20 cellular contexts compared by ENCODE assay signal in the genomic region with DNA sequence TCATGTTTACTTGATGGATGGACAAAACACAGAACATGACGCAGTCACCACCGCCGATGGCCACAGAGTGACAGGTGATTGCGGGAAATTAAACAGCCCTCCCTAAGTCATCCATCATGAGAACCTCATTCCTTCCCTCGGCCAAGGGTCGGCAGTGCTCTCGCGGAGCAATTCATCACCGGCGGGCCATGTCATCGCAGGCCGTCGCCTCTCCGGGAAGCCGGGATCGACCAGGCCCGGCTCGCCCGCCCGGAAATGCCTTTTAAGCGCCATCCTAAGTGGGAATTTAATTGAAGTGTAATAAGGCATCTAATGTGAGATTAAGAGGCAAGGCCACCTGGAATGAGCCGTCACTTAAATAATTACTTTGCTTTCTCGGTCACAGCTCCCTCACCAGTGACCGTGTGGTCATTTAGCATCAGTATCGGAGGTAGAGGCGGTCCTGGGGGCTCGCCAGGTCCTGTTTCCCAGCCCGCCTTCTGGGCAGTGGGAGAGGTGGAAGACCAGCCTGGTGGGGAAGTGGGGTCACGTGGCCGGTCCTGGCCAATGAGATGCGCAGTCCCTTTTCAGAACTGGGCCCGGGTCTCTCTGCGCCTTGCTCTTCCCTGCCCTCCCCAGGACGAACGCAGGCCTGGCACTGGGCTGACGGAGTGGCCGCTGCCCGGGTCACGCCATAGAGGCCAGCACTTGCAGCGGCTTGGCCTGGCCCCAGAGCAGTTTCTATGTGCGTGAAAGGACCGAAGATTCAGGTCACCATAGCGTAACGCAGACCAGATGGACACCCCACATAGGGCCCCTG.
"Had no signal": no experiment of that assay in that cellular context is flagged by ENCODE, and none has a peak within 500 bp of the region (broad histone marks: within the 10 kb centered on the region; RNA-seq: fewer than 3 reads in every experiment).

No MANE protein-coding gene starts in this region.

- FAIRE-seq: keratinocyte had no signal

- H3K4me1 Mint-ChIP-seq: immature natural killer cell; stimulated activated memory B cell treated with anti-CD40 and anti-IgM and Interleukin-4, amounts not matched to agents 10 μg/mL and 1 μg/mL and 100 μg/mL, for 72 hours had no signal

- H3K9me3 ChIP-seq: esophagus squamous epithelium, neutrophil, spleen, testis, tibial nerve had no signal

- H3K9me3 Mint-ChIP-seq: immature natural killer cell; nephron; stimulated activated naive CD8-positive, alpha-beta T cell treated with anti-CD3 and anti-CD28 coated beads, Interleukin-15, Interleukin-2, amounts not matched to agents 100 ng/mL and 50 ng/mL, for 24 hours had no signal

- H3K27ac ChIP-seq: esophagus squamous epithelium, neutrophil, testis had no signal

- H3K27ac Mint-ChIP-seq: effector memory CD8-positive, alpha-beta T cell; immature natural killer cell; nephron; stimulated activated memory B cell treated with anti-CD40 and anti-IgM and Interleukin-4, amounts not matched to agents 10 μg/mL and 1 μg/mL and 100 μg/mL, for 72 hours; stimulated activated naive CD8-positive, alpha-beta T cell treated with anti-CD3 and anti-CD28 coated beads, Interleukin-15, Interleukin-2, amounts not matched to agents 100 ng/mL and 50 ng/mL, for 24 hours had no signal

- H3K4me3 Mint-ChIP-seq: effector memory CD8-positive, alpha-beta T cell; immature natural killer cell; nephron; stimulated activated memory B cell treated with anti-CD40 and anti-IgM and Interleukin-4, amounts not matched to agents 10 μg/mL and 1 μg/mL and 100 μg/mL, for 72 hours; stimulated activated naive CD8-positive, alpha-beta T cell treated with anti-CD3 and anti-CD28 coated beads, Interleukin-15, Interleukin-2, amounts not matched to agents 100 ng/mL and 50 ng/mL, for 24 hours had no signal

- H3K36me3 ChIP-seq: esophagus squamous epithelium, neutrophil, spleen, tibial nerve had no signal

- DNase-seq: effector memory CD8-positive, alpha-beta T cell; esophagus squamous epithelium; foreskin fibroblast; immature natural killer cell; left cardiac atrium; left ventricle myocardium superior; mesenchymal stem cell; midbrain; spleen; stimulated activated CD4-positive, alpha-beta T cell treated with anti-CD3 and anti-CD28 coated beads, Interleukin-15, amount 100 ng/mL, for 24 hours; stimulated activated CD4-positive, alpha-beta T cell treated with anti-CD3 and anti-CD28 coated beads, Interleukin-1b, Interleukin-23, amount 100 ng/mL, for 48 hours; stimulated activated CD4-positive, alpha-beta T cell treated with anti-CD3 and anti-CD28 coated beads, Interleukin-4, amount 100 ng/mL, for 24 hours; testis had no signal

- H3K27me3 ChIP-seq: neutrophil, testis had no signal

- H3K27me3 Mint-ChIP-seq: stimulated activated naive CD8-positive, alpha-beta T cell treated with anti-CD3 and anti-CD28 coated beads, Interleukin-15, Interleukin-2, amounts not matched to agents 100 ng/mL and 50 ng/mL, for 24 hours had no signal

- H3K4me3 ChIP-seq: esophagus squamous epithelium, lung, spleen, testis, tibial nerve had no signal

- H3K36me3 Mint-ChIP-seq: immature natural killer cell; stimulated activated memory B cell treated with anti-CD40 and anti-IgM and Interleukin-4, amounts not matched to agents 10 μg/mL and 1 μg/mL and 100 μg/mL, for 72 hours had no signal
